8 cellular contexts compared by ENCODE assay signal in the genomic region with DNA sequence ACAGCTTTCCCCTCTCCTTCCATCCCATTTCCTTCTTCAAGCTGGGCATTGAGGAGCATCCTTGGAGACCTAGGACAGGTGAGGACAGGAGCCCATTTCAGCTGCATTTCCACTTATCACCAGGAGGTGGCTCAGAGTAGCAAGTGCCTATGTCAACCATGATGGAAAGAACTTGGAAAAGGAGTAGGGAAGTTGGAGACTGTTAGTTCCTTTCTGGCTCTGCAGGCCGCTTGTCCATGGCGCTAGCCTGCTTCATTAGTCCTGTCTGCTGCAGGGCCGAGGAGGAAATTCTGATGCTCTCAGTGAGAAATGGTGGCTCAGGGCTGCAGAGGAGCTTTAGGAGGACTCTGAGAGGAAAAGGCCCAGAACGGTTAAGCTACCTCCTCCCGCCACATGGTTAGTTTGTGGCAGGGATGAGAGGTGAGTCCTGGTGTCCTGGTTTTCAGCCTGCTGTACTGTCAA. TPM values are rescaled to one million over a fixed set of nuclear protein-coding genes. Genes with fewer than 3 reads are reported as not detected.
DNase-seq lines count a peak whose midpoint lies in the region; ATAC-seq and TF ChIP-seq lines count a peak whose summit lies in the region.

No MANE protein-coding gene starts in this region.

- no peaks in the 10 kb centered on the region for H3K9me3 ChIP-seq in CD8-positive, alpha-beta T cell (ENCODE audit: low read length)
- H3K9me3 ChIP-seq in hepatocyte (ENCODE audit: low read depth): no peaks in the 10 kb centered on the region

- POLR2A ChIA-PET in CD8-positive, alpha-beta T cell (lab: Charles Lee): interaction anchor here (1.2 to 1.4 kb wide), 2 partner anchors 20 to 23 kb away, joined by 3 to 4 read pairs; no protein-coding TSS in a partner anchor

- no peaks in the 10 kb centered on the region for H3K27me3 ChIP-seq in CD8-positive, alpha-beta T cell (ENCODE audit: insufficient read depth, low read length)
- H3K27me3 ChIP-seq in hepatocyte: no peaks in the 10 kb centered on the region

- H3K36me3 Mint-ChIP-seq in CD8-positive, alpha-beta T cell: no peaks in the 10 kb centered on the region
- no peaks in the 10 kb centered on the region for H3K36me3 Mint-ChIP-seq in HFFc6 (ENCODE audit: low read depth)

- intact Hi-C loops in CD8-positive, alpha-beta T cell (cut with DNase I, micrococcal nuclease): loop anchor here (1.0 kb wide), 1 partner anchor 23 kb away; no protein-coding TSS in a partner anchor

- no peak overlapping the region for H3K4me3 ChIP-seq in CD8-positive, alpha-beta T cell (ENCODE audit: low read depth, low read length)
- H3K4me3 ChIP-seq in hepatocyte: no peak overlapping the region

- no peak overlapping the region for H2AFZ ChIP-seq in hepatocyte

- no peaks in the 10 kb centered on the region for H3K79me2 ChIP-seq in hepatocyte

- WGBS in hepatocyte (ENCODE audit: low lambda C conversion rate, missing lambda C conversion rate): 69% methylated on average over 5 of the region's 5 CpGs

- peak; percentile 22 to 68 (median 41) for DNase-seq in CD8-positive, alpha-beta T cell
- DNase-seq in HFFc6: peak; percentile 53
- DNase-seq in RPMI8226: peak; percentile 76
- DNase-seq in amniotic epithelial cell (ENCODE audit: low read depth): peak; percentile 69
- peak; percentile 85 for DNase-seq in hepatocyte (ENCODE audit: low spot score)
- peak; percentile 29 to 40 for DNase-seq in stimulated activated CD4-positive, alpha-beta T cell treated with anti-CD3 and anti-CD28 coated beads, Interleukin-1b, Interleukin-23, amount 100 ng/mL, for 4 hours (ENCODE audit: low read depth in 2 of 2)
- DNase-seq in foreskin melanocyte: no peak

- no peak overlapping the region for H3K4me3 Mint-ChIP-seq in CD8-positive, alpha-beta T cell
- no peak overlapping the region for H3K4me3 Mint-ChIP-seq in HFFc6

- no peaks in the 10 kb centered on the region for H3K9me2 ChIP-seq in hepatocyte (replicated peaks; ENCODE audit: insufficient read depth)

- H4K20me1 ChIP-seq in hepatocyte (ENCODE audit: insufficient read depth, poor library complexity, severe bottlenecking): no peaks in the 10 kb centered on the region

- no peaks in the 10 kb centered on the region for H3K36me3 ChIP-seq in CD8-positive, alpha-beta T cell (ENCODE audit: insufficient read depth, low read length)
- H3K36me3 ChIP-seq in hepatocyte (replicated peaks; ENCODE audit: insufficient read depth, low read depth): no peaks in the 10 kb centered on the region

- no peak overlapping the region for H3K27ac Mint-ChIP-seq in CD8-positive, alpha-beta T cell
- no peak overlapping the region for H3K27ac Mint-ChIP-seq in HFFc6

- ATAC-seq in CD8-positive, alpha-beta T cell: no peak
- ATAC-seq in HG03378 (IDR thresholded peaks at IDR 0.05; ENCODE audit: unreplicated experiment): no peak

- H3K27ac ChIP-seq in CD8-positive, alpha-beta T cell (ENCODE audit: low read depth, low read length): no peak overlapping the region
- no peak overlapping the region for H3K27ac ChIP-seq in hepatocyte

- no peaks in the 10 kb centered on the region for H3K4me1 ChIP-seq in CD8-positive, alpha-beta T cell (ENCODE audit: insufficient read depth, low read length)
- no peaks in the 10 kb centered on the region for H3K4me1 ChIP-seq in hepatocyte (ENCODE audit: insufficient read depth)

- H3K27me3 Mint-ChIP-seq in CD8-positive, alpha-beta T cell (ENCODE audit: low read depth): peaks cover 34% of the 10 kb centered on the region
- peaks cover 18% of the 10 kb centered on the region for H3K27me3 Mint-ChIP-seq in HFFc6 (ENCODE audit: insufficient read depth)

- CTCF ChIA-PET in CD8-positive, alpha-beta T cell (lab: Charles Lee): interaction anchor here (0.7 to 6.5 kb wide), 20 partner anchors 9 to 115 kb away, joined by 3 to 184 read pairs (median 4); no protein-coding TSS in a partner anchor

- H3K9me3 Mint-ChIP-seq in CD8-positive, alpha-beta T cell: no peaks in the 10 kb centered on the region
- H3K9me3 Mint-ChIP-seq in HFFc6: no peaks in the 10 kb centered on the region

- no peaks in the 10 kb centered on the region for H3K4me1 Mint-ChIP-seq in CD8-positive, alpha-beta T cell (ENCODE audit: low read depth)
- H3K4me1 Mint-ChIP-seq in HFFc6 (ENCODE audit: low read depth): peaks cover 13% of the 10 kb centered on the region

- no peak overlapping the region for H3K4me2 ChIP-seq in hepatocyte

- TF ChIP-seq CTCF in CD8-positive, alpha-beta T cell (IDR thresholded peaks at IDR 0.05): peak; percentile 81
- TF ChIP-seq CTCF in HFFc6 (IDR thresholded peaks at IDR 0.05): peak; percentile 90
- peak; percentile 66 for TF ChIP-seq CTCF in hepatocyte (IDR thresholded peaks at IDR 0.05; ENCODE audit: poor library complexity)

RNA-seq across cellular contexts. Expression of gene CD276, which starts 7.0 kb away (rescaled TPM):
- not detected for total RNA-seq in CD8-positive, alpha-beta T cell
- total RNA-seq in HFFc6 (2021; fragmentation: NEBNext Ultra II Directional; extraction: Animal tissue kit (Norgen Biotek cat#: 25700)): 100 to 1,000 TPM in 3 of 6 experiments, 10 to 100 TPM in 3; 86.5 to 121 (median 105) TPM
- 94.4 and 106 TPM in 2 replicates for total RNA-seq in hepatocyte
- polyA plus RNA-seq in hepatocyte: 178 and 222 TPM in 2 replicates

RNA-seq across cellular contexts. Expression of gene NPTN, which starts 44.0 kb away (rescaled TPM):
- 10 to 100 TPM; 12.5 to 18.2 TPM for total RNA-seq in CD8-positive, alpha-beta T cell
- 100 to 1,000 TPM; 183 to 215 (median 204) TPM for total RNA-seq in HFFc6 (2021; fragmentation: NEBNext Ultra II Directional; extraction: Animal tissue kit (Norgen Biotek cat#: 25700))
- 201 and 234 TPM in 2 replicates for total RNA-seq in hepatocyte
- 153 and 174 TPM in 2 replicates for polyA plus RNA-seq in hepatocyte

Comparison
In these comparisons a context has a peak if more than half of its experiments do, and no peak if none do; other contexts are left out.
1. RNA of gene CD276, which starts 7.0 kb away (total RNA-seq): 86.5 to 121 TPM in HFFc6 and 94.4 to 106 TPM in hepatocyte; not detected in CD8-positive, alpha-beta T cell; every median in the first group is over 10 times any median in the second.
2. RNA of gene NPTN, which starts 44.0 kb away (total RNA-seq): 201 to 234 TPM in hepatocyte and 183 to 215 TPM in HFFc6; 12.5 to 18.2 TPM in CD8-positive, alpha-beta T cell; every median in the first group is over 4 times any median in the second.
3. Peak in every context shown above with its lines, with median percentiles within 50 percentile points of each other: CTCF ChIP-seq.